17 cellular contexts compared by ENCODE assay signal in genomic region chr2:17273066-17273465, GRCh38.
"Had no signal": no experiment of that assay in that cellular context is flagged by ENCODE, and none has a peak within 500 bp of the region (broad histone marks: within the 10 kb centered on the region; RNA-seq: fewer than 3 reads in every experiment).

No MANE protein-coding gene starts in this region.

- ATAC-seq: heart right ventricle, left colon, mucosa of descending colon, right cardiac atrium had no signal

- DNase-seq: activated CD4-positive, alpha-beta T cell treated with anti-CD3 and anti-CD28 coated beads, Interleukin-2, amount 50 U/mL, for 1 hour; activated CD4-positive, CD25-positive, alpha-beta regulatory T cell treated with anti-CD3 and anti-CD28 coated beads, Interleukin-2, amount 50 U/mL, for 72 hours; activated naive CD4-positive, alpha-beta T cell; activated T-cell treated with anti-CD3 and anti-CD28 coated beads, Interleukin-2, amount 50 U/mL, for 24 hours; adrenal gland; heart right ventricle; islet precursor cell; left colon; mesendoderm; mucosa of descending colon; nephron progenitor cell; right cardiac atrium; stimulated activated CD4-positive, alpha-beta T cell treated with anti-CD3 and anti-CD28 coated beads, Interleukin-12 subunit alpha, Interleukin-12 subunit beta, amount 100 ng/mL, for 4 hours; stimulated activated CD4-positive, alpha-beta T cell treated with anti-CD3 and anti-CD28 coated beads, Interleukin-4, amount 100 ng/mL, for 4 hours; substantia nigra; thyroid gland; WERI-Rb-1 had no signal
